Comparison of ENCODE assay signal across 8 cellular contexts in the genomic region with DNA sequence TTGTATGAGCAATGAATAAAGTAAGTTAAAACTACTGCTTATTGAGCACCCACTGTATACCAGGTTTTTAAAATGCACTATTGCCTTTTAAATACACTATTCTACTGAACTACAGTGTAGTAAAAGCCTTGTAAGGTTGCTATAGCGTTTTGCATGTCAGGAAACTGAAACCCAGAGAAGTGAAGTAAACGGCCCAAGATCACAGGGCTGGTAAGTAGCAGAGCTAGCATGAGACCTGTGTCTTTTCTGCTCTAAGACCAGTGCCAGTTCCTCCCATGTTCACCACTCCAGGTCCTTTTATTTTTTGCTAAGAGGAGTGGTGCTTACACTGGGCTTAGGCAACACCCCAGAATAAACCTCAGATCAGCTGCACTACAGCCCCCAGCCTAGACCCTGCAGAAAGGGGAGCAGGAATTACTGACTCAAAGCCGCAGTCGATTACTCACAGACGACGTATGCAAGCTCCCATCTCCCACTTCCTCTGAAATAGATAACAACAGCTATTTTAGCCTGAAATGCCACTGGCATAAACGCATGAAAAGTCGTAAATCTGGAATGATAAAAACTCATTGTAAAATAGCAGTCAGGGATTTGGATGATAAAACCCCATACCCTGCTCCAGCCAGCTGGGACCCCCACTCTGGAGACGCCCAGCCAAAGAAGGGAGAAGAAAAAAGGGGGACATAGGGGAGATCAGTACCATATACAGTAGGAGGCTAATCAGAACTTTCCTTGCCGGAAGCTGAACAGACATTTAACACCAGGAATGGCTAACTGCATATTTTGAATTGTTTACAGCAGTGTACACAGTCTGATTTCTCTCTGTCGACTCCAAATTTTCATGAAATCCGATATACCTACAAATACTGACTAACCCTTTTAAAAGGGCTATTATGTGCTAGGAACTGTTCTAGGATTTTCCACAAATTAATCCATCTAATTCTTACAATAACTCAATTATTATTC.
DNase-seq lines count a peak whose midpoint lies in the region; ATAC-seq and TF ChIP-seq lines count a peak whose summit lies in the region.

No MANE protein-coding gene starts in this region.

- TF ChIP-seq EP300 in Ishikawa (IDR thresholded peaks at IDR 0.05; ENCODE audit: borderline replicate concordance), result no peak

- ATAC-seq in HG02588 (IDR thresholded peaks at IDR 0.05; ENCODE audit: unreplicated experiment), result no peak
- no peak for ATAC-seq in HG03378 (IDR thresholded peaks at IDR 0.05; ENCODE audit: unreplicated experiment)

- H3K27me3 ChIP-seq in dorsolateral prefrontal cortex, result no peaks in the 10 kb centered on the region

- intact Hi-C loops in dorsolateral prefrontal cortex (cut with DNase I), result no loop called here

- H3K27ac ChIP-seq in dorsolateral prefrontal cortex, result peak overlapping the region in 7 of 59 donors; percentile 4 to 56 (median 24)

- DNase-seq in ELF-1 (ENCODE audit: low read depth, low spot score) (peak; percentile 66), amniotic epithelial cell (ENCODE audit: low read depth) (peak; percentile 98), myocyte (ENCODE audit: low read depth) (peak; percentile 90), dorsolateral prefrontal cortex (no peak), OCI-M2 (lab: John Stamatoyannopoulos, UW; ENCODE audit: unreplicated experiment) (no peak)

- no peak for TF ChIP-seq CTCF in dorsolateral prefrontal cortex (IDR thresholded peaks at IDR 0.05 in 54 of 56, conservative IDR thresholded peaks at IDR 0.05 in 2 of 56; ENCODE audit: low read depth in 1 of 56, partially characterized antibody in 56 of 56)

- no peak for TF ChIP-seq RAD21 in Ishikawa (IDR thresholded peaks at IDR 0.05; ENCODE audit: low read depth)

- peak overlapping the region in 8 of 59 donors; percentile 1 to 21 (median 14) for H3K4me3 ChIP-seq in dorsolateral prefrontal cortex

TF ChIP-seq in Ishikawa, 13 proteins besides CTCF, POLR2A, EP300 and RAD21:
- no peak for TF ChIP-seq FOXM1 (IDR thresholded peaks at IDR 0.05; ENCODE audit: borderline replicate concordance, low read depth)
- TF ChIP-seq YY1 (IDR thresholded peaks at IDR 0.05; ENCODE audit: low read depth), result no peak
- TF ChIP-seq TEAD4 (IDR thresholded peaks at IDR 0.05), result peak; percentile 49
- no peak for TF ChIP-seq TAF1 (IDR thresholded peaks at IDR 0.05; ENCODE audit: low read depth)

Comparison
In these comparisons a context has a peak if more than half of its experiments do, and no peak if none do; other contexts are left out.
1. DNase-seq: peak in ELF-1 (single experiment), amniotic epithelial cell (single experiment) and myocyte (single experiment); none in dorsolateral prefrontal cortex (0 of 10) and OCI-M2 (single experiment).